Comparison of ENCODE assay signal across 8 cellular contexts in genomic region chr10:8060010-8060703, GRCh38. TPM values are rescaled to one million over a fixed set of nuclear protein-coding genes. Genes with fewer than 3 reads are reported as not detected.
DNase-seq lines count a peak whose midpoint lies in the region; ATAC-seq and TF ChIP-seq lines count a peak whose summit lies in the region.

No MANE protein-coding gene starts in this region.

- H3K27ac ChIP-seq in iPS-18a (ENCODE audit: low read length) = no peak overlapping the region
- no peak overlapping the region for H3K27ac ChIP-seq in urinary bladder (ENCODE audit: low read depth)

- TF ChIP-seq CTCF in WTC11 (IDR thresholded peaks at IDR 0.05) = no peak

- no peak overlapping the region for H3K27ac Mint-ChIP-seq in WTC11

- no peaks in the 10 kb centered on the region for H3K9me3 Mint-ChIP-seq in WTC11

- H3K27me3 Mint-ChIP-seq in WTC11 (ENCODE audit: low read depth) = peaks cover 99% of the 10 kb centered on the region

- H3K4me3 Mint-ChIP-seq in WTC11 = peak overlapping the region; percentile 60

- CTCF ChIA-PET in WTC11 (lab: Charles Lee) = interaction anchor here (0.8 to 1.7 kb wide), 4 partner anchors 10 to 326 kb away, joined by 3 to 5 read pairs (median 4); no protein-coding TSS in a partner anchor

- peaks cover 87% of the 10 kb centered on the region for H3K4me1 Mint-ChIP-seq in WTC11

- H3K4me3 ChIP-seq in iPS-18a (ENCODE audit: low read length) (peak overlapping the region; percentile 32), urinary bladder (ENCODE audit: low read depth, low read length) (peak overlapping the region; percentile 72)

- H3K9ac ChIP-seq in iPS-18a (ENCODE audit: low read length) = no peak overlapping the region

- H3K36me3 ChIP-seq in iPS-18a (ENCODE audit: control insufficient read depth, low read depth, low read length) = no peaks in the 10 kb centered on the region
- H3K36me3 ChIP-seq in urinary bladder (ENCODE audit: insufficient read depth) = no peaks in the 10 kb centered on the region

- no peaks in the 10 kb centered on the region for H3K36me3 Mint-ChIP-seq in WTC11

- peaks cover 100% of the 10 kb centered on the region for H3K27me3 ChIP-seq in iPS-18a (ENCODE audit: control insufficient read depth, insufficient read depth, low read length)

- POLR2A ChIA-PET in WTC11 (lab: Charles Lee) = interaction anchor here (1.0 to 1.6 kb wide), 2 partner anchors 10 to 15 kb away, joined by 3 to 5 read pairs; no protein-coding TSS in a partner anchor

- H3K9me3 ChIP-seq in iPS-18a (ENCODE audit: control insufficient read depth, low read depth, low read length) = no peaks in the 10 kb centered on the region

- peak; percentile 40 for ATAC-seq in GM19328 (IDR thresholded peaks at IDR 0.05; ENCODE audit: unreplicated experiment)
- ATAC-seq in HG03064 (IDR thresholded peaks at IDR 0.05; ENCODE audit: low read depth, unreplicated experiment) = peak; percentile 47
- no peak for ATAC-seq in WTC11

- 40% methylated on average over 15 of the region's 15 CpGs for WGBS in urinary bladder

- peaks cover 73% of the 10 kb centered on the region for H3K4me1 ChIP-seq in iPS-18a (ENCODE audit: control insufficient read depth, low read depth, low read length)
- no peaks in the 10 kb centered on the region for H3K4me1 ChIP-seq in urinary bladder (ENCODE audit: insufficient read depth)

- no peak for DNase-seq in WTC11 (ENCODE audit: low spot score)
- DNase-seq in GM19240 (ENCODE audit: insufficient read length, low spot score) = no peak
- DNase-seq in NCI-H1930 (lab: John Stamatoyannopoulos, UW) = no peak
- no peak for DNase-seq in NCI-H748 (lab: John Stamatoyannopoulos, UW; ENCODE audit: unreplicated experiment)

TF ChIP-seq in WTC11, 78 proteins besides CTCF, POLR2A, EP300 and RAD21:
- no peak for TF ChIP-seq HMGA2 (CRISPR knock-in tag; IDR thresholded peaks at IDR 0.05)
- no peak for TF ChIP-seq MLX (CRISPR knock-in tag; IDR thresholded peaks at IDR 0.05)
- no peak for TF ChIP-seq PRDM15 (CRISPR knock-in tag; IDR thresholded peaks at IDR 0.05)
- no peak for TF ChIP-seq RELA (CRISPR knock-in tag; IDR thresholded peaks at IDR 0.05; ENCODE audit: borderline replicate concordance)

RNA-seq across cellular contexts. Expression of gene GATA3, which starts 5.7 kb away (rescaled TPM):
- 0.60 to 0.89 TPM (median 0.72 TPM) in 3 replicates for total RNA-seq in WTC11 (2021)
- total RNA-seq in urinary bladder = 10.6 TPM
- 17.9 TPM for polyA plus RNA-seq in urinary bladder
